Comparison of ENCODE assay signal across 8 cellular contexts in genomic region chr17:45197555-45198334, GRCh38. TPM values are rescaled to one million over a fixed set of nuclear protein-coding genes. Genes with fewer than 3 reads are reported as not detected.
DNase-seq lines count a peak whose midpoint lies in the region; ATAC-seq and TF ChIP-seq lines count a peak whose summit lies in the region.

No MANE protein-coding gene starts in this region.

- no peaks in the 10 kb centered on the region for H3K36me3 ChIP-seq in ascending aorta
- H3K36me3 ChIP-seq in rectal smooth muscle tissue (ENCODE audit: control insufficient read depth, insufficient read depth, low read length): no peaks in the 10 kb centered on the region

- H3K4me1 ChIP-seq in ascending aorta: peaks cover 0 to 4% of the 10 kb centered on the region in 2 donors
- peaks cover 3% of the 10 kb centered on the region for H3K4me1 ChIP-seq in right cardiac atrium (ENCODE audit: control insufficient read depth, insufficient read depth, low read length)
- H3K4me1 ChIP-seq in rectal smooth muscle tissue (ENCODE audit: control insufficient read depth, insufficient read depth, low read length): peaks cover 5% of the 10 kb centered on the region

- peak; percentile 88 for DNase-seq in DMS53 treated with DMSO at 0.1 percent for 48 hours (lab: John Stamatoyannopoulos, UW; ENCODE audit: unreplicated experiment)
- peak; percentile 86 for DNase-seq in HCEC 1CT
- peak; percentile 34 for DNase-seq in NCI-H1436 treated with DMSO at 0.1 percent for 48 hours (lab: John Stamatoyannopoulos, UW)
- peak; percentile 68 to 84 (median 76) for DNase-seq in T-helper 2 cell
- peak; percentile 55 to 96 for DNase-seq in ascending aorta (ENCODE audit: low spot score in 2 of 2)
- DNase-seq in right cardiac atrium: peak; percentile 93 to 97 (median 96)

- intact Hi-C loops in ascending aorta (cut with DNase I) (loop anchor here (1.0 to 5.0 kb wide), 6 partner anchors 21 to 280 kb away; partner anchors contain the start of genes ACBD4 and GFAP), right cardiac atrium (cut with DNase I) (loop anchor here (1.0 to 5.0 kb wide), 5 partner anchors 40 to 280 kb away; partner anchors contain the start of genes ACBD4 (in 1 of the 4), GFAP (in 1 of the 4) and HEXIM1 (in 1 of the 4))

- H3K4me3 ChIP-seq in ascending aorta: peak overlapping the region in 1 of 2 donors; percentile 38
- no peak overlapping the region for H3K4me3 ChIP-seq in right cardiac atrium (ENCODE audit: low read length)
- H3K4me3 ChIP-seq in rectal smooth muscle tissue (ENCODE audit: low read length): peak overlapping the region; percentile 39

- TF ChIP-seq CTCF in ascending aorta (IDR thresholded peaks at IDR 0.05): peak; percentile 99 to 100 (median 99)

- H3K9me3 ChIP-seq in ascending aorta: no peaks in the 10 kb centered on the region
- no peaks in the 10 kb centered on the region for H3K9me3 ChIP-seq in right cardiac atrium (ENCODE audit: control insufficient read depth, low read length)

- H3K27ac ChIP-seq in ascending aorta: peak overlapping the region in 1 of 2 donors; percentile 26
- no peak overlapping the region for H3K27ac ChIP-seq in right cardiac atrium (ENCODE audit: low read length)
- H3K27ac ChIP-seq in rectal smooth muscle tissue (ENCODE audit: low read depth, low read length): peak overlapping the region; percentile 34

- H3K9ac ChIP-seq in rectal smooth muscle tissue (ENCODE audit: low read length): peak overlapping the region; percentile 4

- H3K27me3 ChIP-seq in ascending aorta (no peaks in the 10 kb centered on the region), right cardiac atrium (ENCODE audit: control insufficient read depth, insufficient read depth) (no peaks in the 10 kb centered on the region), rectal smooth muscle tissue (ENCODE audit: control insufficient read depth, insufficient read depth, low read length) (no peaks in the 10 kb centered on the region)

- WGBS in right cardiac atrium: 1% methylated on average over 16 of the region's 16 CpGs

- ATAC-seq in right cardiac atrium (peak; percentile 97), HG02870 (IDR thresholded peaks at IDR 0.05; ENCODE audit: unreplicated experiment) (no peak)

RNA-seq across cellular contexts. Expression of gene FMNL1, which starts 23.9 kb away (rescaled TPM):
- total RNA-seq in ascending aorta: 10.7 TPM
- 10 to 100 TPM; 12.3 to 17.0 (median 14.1) TPM for total RNA-seq in right cardiac atrium
- polyA plus RNA-seq in right cardiac atrium: 10.5 TPM

RNA-seq across cellular contexts. Expression of gene HEXIM2, which starts 36.1 kb away (rescaled TPM):
- 1.4 TPM for total RNA-seq in ascending aorta
- total RNA-seq in right cardiac atrium: 1 to 10 TPM; 3.5 to 8.2 (median 6.6) TPM
- 6.5 TPM for polyA plus RNA-seq in right cardiac atrium

RNA-seq across cellular contexts. Expression of gene HEXIM1, which starts 49.5 kb away (rescaled TPM):
- total RNA-seq in ascending aorta: 23.7 TPM
- 10 to 100 TPM; 37.1 to 42.6 (median 40.6) TPM for total RNA-seq in right cardiac atrium
- 21.2 TPM for polyA plus RNA-seq in right cardiac atrium

Comparison
In these comparisons a context has a peak if more than half of its experiments do, and no peak if none do; other contexts are left out.
1. DNase-seq: peak in every context shown above with its lines; median percentile 96 in right cardiac atrium; 88 in DMS53 treated with DMSO at 0.1 percent for 48 hours; 86 in HCEC 1CT; 76 in T-helper 2 cell; 76 in ascending aorta; 34 in NCI-H1436 treated with DMSO at 0.1 percent for 48 hours.